8 cellular contexts compared by ENCODE assay signal in genomic region chr6:29633532-29633901, GRCh38. TPM values are rescaled to one million over a fixed set of nuclear protein-coding genes. Genes with fewer than 3 reads are reported as not detected.
DNase-seq lines count a peak whose midpoint lies in the region; ATAC-seq and TF ChIP-seq lines count a peak whose summit lies in the region.

No MANE protein-coding gene starts in this region.

- H3K4me3 Mint-ChIP-seq in activated CD4-positive, alpha-beta T cell treated with anti-CD3 and anti-CD28 coated beads, Interleukin-2, amount 10 ng/mL, durations not matched to agents 24 days and 14 days = peak overlapping the region; percentile 94

- H3K4me3 ChIP-seq in WI38 (ENCODE audit: low read depth, low read length) = peak overlapping the region; percentile 72
- H3K4me3 ChIP-seq in cardiac muscle cell = peak overlapping the region; percentile 65
- peak overlapping the region; percentile 71 for H3K4me3 ChIP-seq in retinal pigment epithelial cell (ENCODE audit: low read length)

- H3K27me3 Mint-ChIP-seq in activated CD4-positive, alpha-beta T cell treated with anti-CD3 and anti-CD28 coated beads, Interleukin-2, amount 10 ng/mL, durations not matched to agents 24 days and 14 days = peaks cover 38% of the 10 kb centered on the region

- no peaks in the 10 kb centered on the region for H3K36me3 ChIP-seq in cardiac muscle cell

- no peak for DNase-seq in activated CD4-positive, alpha-beta T cell treated with anti-CD3 and anti-CD28 coated beads, Interleukin-2, amount 10 ng/mL, durations not matched to agents 24 days and 14 days
- DNase-seq in activated CD4-positive, alpha-beta T cell treated with anti-CD3 and anti-CD28 coated beads for 4 hours = no peak
- no peak for DNase-seq in cardiac muscle cell (ENCODE audit: low read depth in 1 of 2, low spot score in 1 of 2)
- no peak for DNase-seq in retinal pigment epithelial cell (ENCODE audit: low read depth)
- no peak for DNase-seq in globus pallidus (ENCODE audit: low spot score)

- no peaks in the 10 kb centered on the region for H3K4me1 ChIP-seq in cardiac muscle cell (ENCODE audit: low read depth)

- H3K9me3 Mint-ChIP-seq in activated CD4-positive, alpha-beta T cell treated with anti-CD3 and anti-CD28 coated beads, Interleukin-2, amount 10 ng/mL, durations not matched to agents 24 days and 14 days = no peaks in the 10 kb centered on the region

- peaks cover 41% of the 10 kb centered on the region for H3K4me1 Mint-ChIP-seq in activated CD4-positive, alpha-beta T cell treated with anti-CD3 and anti-CD28 coated beads, Interleukin-2, amount 10 ng/mL, durations not matched to agents 24 days and 14 days

- H3K27ac ChIP-seq in cardiac muscle cell = peak overlapping the region; percentile 84

- intact Hi-C loops in activated CD4-positive, alpha-beta T cell treated with anti-CD3 and anti-CD28 coated beads, Interleukin-2, amount 10 ng/mL, durations not matched to agents 24 days and 14 days (cut with micrococcal nuclease) = loop anchor here (1.0 kb wide), 1 partner anchor 17 kb away; no protein-coding TSS in a partner anchor

- H3K36me3 Mint-ChIP-seq in activated CD4-positive, alpha-beta T cell treated with anti-CD3 and anti-CD28 coated beads, Interleukin-2, amount 10 ng/mL, durations not matched to agents 24 days and 14 days (ENCODE audit: low read depth) = peaks cover 8% of the 10 kb centered on the region

- H3K27ac Mint-ChIP-seq in activated CD4-positive, alpha-beta T cell treated with anti-CD3 and anti-CD28 coated beads, Interleukin-2, amount 10 ng/mL, durations not matched to agents 24 days and 14 days = peak overlapping the region; percentile 37

- no peaks in the 10 kb centered on the region for H3K27me3 ChIP-seq in cardiac muscle cell

- no peak for TF ChIP-seq CTCF in WI38 (IDR thresholded peaks at IDR 0.05; ENCODE audit: low read depth, low read length)
- TF ChIP-seq CTCF in cardiac muscle cell (IDR thresholded peaks at IDR 0.05; ENCODE audit: low read depth, low read length) = no peak
- TF ChIP-seq CTCF in retinal pigment epithelial cell (conservative IDR thresholded peaks at IDR 0.05; ENCODE audit: low read depth, low read length) = no peak

- ATAC-seq in HG03159 (IDR thresholded peaks at IDR 0.05; ENCODE audit: unreplicated experiment) (no peak), HG02840 (IDR thresholded peaks at IDR 0.05; ENCODE audit: low FRiP score, unreplicated experiment) (no peak)

- no peaks in the 10 kb centered on the region for H3K9me3 ChIP-seq in cardiac muscle cell (ENCODE audit: low read depth)

RNA-seq across cellular contexts. Expression of gene GABBR1, which starts 0.5 kb away (rescaled TPM):
- total RNA-seq in activated CD4-positive, alpha-beta T cell treated with anti-CD3 and anti-CD28 coated beads, Interleukin-2, amount 10 ng/mL, durations not matched to agents 24 days and 14 days = 20.4 and 24.0 TPM in 2 replicates
- total RNA-seq in cardiac muscle cell = 50.2 and 101 TPM in 2 replicates
- 67.0 and 113 TPM in 2 replicates for polyA plus RNA-seq in cardiac muscle cell

RNA-seq across cellular contexts. Expression of gene MOG, which starts 23.4 kb away (rescaled TPM):
- not detected in 2 replicates for total RNA-seq in activated CD4-positive, alpha-beta T cell treated with anti-CD3 and anti-CD28 coated beads, Interleukin-2, amount 10 ng/mL, durations not matched to agents 24 days and 14 days
- 1.3 and 1.8 TPM in 2 replicates for total RNA-seq in cardiac muscle cell
- 2.4 and 2.9 TPM in 2 replicates for polyA plus RNA-seq in cardiac muscle cell

RNA-seq across cellular contexts. Expression of gene ZFP57, which starts 47.4 kb away (rescaled TPM):
- total RNA-seq in activated CD4-positive, alpha-beta T cell treated with anti-CD3 and anti-CD28 coated beads, Interleukin-2, amount 10 ng/mL, durations not matched to agents 24 days and 14 days = 2.0 and 2.7 TPM in 2 replicates
- 4.1 and 4.9 TPM in 2 replicates for total RNA-seq in cardiac muscle cell
- polyA plus RNA-seq in cardiac muscle cell = 3.5 and 6.7 TPM in 2 replicates

RNA-seq across cellular contexts. Expression of gene OR2H2, which starts 48.6 kb away (rescaled TPM):
- total RNA-seq in activated CD4-positive, alpha-beta T cell treated with anti-CD3 and anti-CD28 coated beads, Interleukin-2, amount 10 ng/mL, durations not matched to agents 24 days and 14 days = not detected in 2 replicates
- total RNA-seq in cardiac muscle cell = not detected in 2 replicates
- polyA plus RNA-seq in cardiac muscle cell = 0.73 and 0.80 TPM in 2 replicates
